ENCODE assay signal across 23 cellular contexts in genomic region chr1:99975569-99975968, GRCh38.
"Had no signal": no experiment of that assay in that cellular context is flagged by ENCODE, and none has a peak within 500 bp of the region (broad histone marks: within the 10 kb centered on the region; RNA-seq: fewer than 3 reads in every experiment).

No MANE protein-coding gene starts in this region.

- ATAC-seq: activated CD4-positive, alpha-beta T cell treated with anti-CD3 and anti-CD28 coated beads for 36 hours; sciatic nerve; upper lobe of right lung had no signal

- H3K4me3 ChIP-seq: smooth muscle cell, thoracic aorta, upper lobe of right lung had no signal

- H3K27ac Mint-ChIP-seq: activated B cell treated with CpG ODN at 0.5 μM for 24 hours; activated CD4-positive, alpha-beta T cell treated with anti-CD3 and anti-CD28 coated beads for 36 hours; activated naive CD4-positive, alpha-beta T cell treated with anti-CD3 and anti-CD28 coated beads for 36 hours; activated naive CD8-positive, alpha-beta T cell treated with anti-CD3 and anti-CD28 coated beads, Interleukin-2, amount 10 ng/mL, durations not matched to agents 7 days and 5 days; memory B cell; nephron progenitor cell had no signal

- H3K27me3 Mint-ChIP-seq: activated B cell treated with CpG ODN at 0.5 μM for 24 hours; activated CD4-positive, alpha-beta T cell treated with anti-CD3 and anti-CD28 coated beads for 36 hours; activated naive CD8-positive, alpha-beta T cell treated with anti-CD3 and anti-CD28 coated beads, Interleukin-2, amount 10 ng/mL, durations not matched to agents 7 days and 5 days; memory B cell had no signal

- H3K4me3 Mint-ChIP-seq: activated B cell treated with CpG ODN at 0.5 μM for 24 hours; activated CD4-positive, alpha-beta T cell treated with anti-CD3 and anti-CD28 coated beads for 36 hours; activated naive CD4-positive, alpha-beta T cell treated with anti-CD3 and anti-CD28 coated beads for 36 hours; activated naive CD8-positive, alpha-beta T cell treated with anti-CD3 and anti-CD28 coated beads, Interleukin-2, amount 10 ng/mL, durations not matched to agents 7 days and 5 days; memory B cell; nephron progenitor cell had no signal

- H3K27ac ChIP-seq: thoracic aorta, upper lobe of right lung had no signal

- H3K9me3 Mint-ChIP-seq: activated B cell treated with CpG ODN at 0.5 μM for 24 hours; activated naive CD4-positive, alpha-beta T cell treated with anti-CD3 and anti-CD28 coated beads for 36 hours; activated naive CD8-positive, alpha-beta T cell treated with anti-CD3 and anti-CD28 coated beads, Interleukin-2, amount 10 ng/mL, durations not matched to agents 7 days and 5 days; memory B cell; nephron progenitor cell had no signal

- H3K9me3 ChIP-seq: thoracic aorta, upper lobe of right lung had no signal

- DNase-seq: activated B cell treated with CpG ODN at 0.5 μM for 24 hours; activated CD4-positive, alpha-beta T cell treated with anti-CD3 and anti-CD28 coated beads for 36 hours; activated CD4-positive, alpha-beta T cell treated with anti-CD3 and anti-CD28 coated beads, Interleukin-2, amount 50 U/mL, for 48 hours; activated effector memory CD4-positive, alpha-beta T cell treated with Interleukin-2 at 50 U/mL for 16 hours; activated naive CD4-positive, alpha-beta T cell treated with anti-CD3 and anti-CD28 coated beads for 36 hours; activated naive CD8-positive, alpha-beta T cell treated with anti-CD3 and anti-CD28 coated beads, Interleukin-2, amount 10 ng/mL, durations not matched to agents 7 days and 5 days; activated T-cell treated with anti-CD3 and anti-CD28 coated beads, Interleukin-2, amount 50 U/mL, for 48 hours; amniotic stem cell; cerebellar nuclear complex; cortex of kidney; erythroblast; foreskin fibroblast; nephron progenitor cell; nucleus accumbens; posterior cingulate gyrus; stimulated activated CD4-positive, alpha-beta T cell treated with anti-CD3 and anti-CD28 coated beads, Interleukin-15, amount 100 ng/mL, for 24 hours; stimulated activated naive CD4-positive, alpha-beta T cell; T-helper 1 cell; upper lobe of right lung had no signal

- H3K36me3 ChIP-seq: thoracic aorta had no signal

- H3K27me3 ChIP-seq: upper lobe of right lung had no signal
